ENCODE assay signal across 19 cellular contexts in the genomic region with DNA sequence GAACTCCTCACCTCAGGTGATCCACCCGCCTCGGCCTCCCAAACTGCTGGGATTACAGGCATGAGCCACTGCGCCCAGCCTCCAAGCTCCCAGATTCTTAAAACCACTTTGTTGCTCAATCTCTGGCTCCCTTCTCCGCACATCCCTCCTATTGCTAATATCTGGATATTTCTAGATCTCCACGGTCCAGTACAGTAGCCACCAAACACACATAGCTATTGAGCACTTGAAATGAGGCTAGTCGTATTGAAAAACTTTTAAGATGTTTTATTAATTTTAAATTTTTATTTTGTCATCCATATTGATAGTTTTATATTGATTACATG. TPM values are rescaled to one million over a fixed set of nuclear protein-coding genes. Genes with fewer than 3 reads are reported as not detected.
"Had no signal": no experiment of that assay in that cellular context is flagged by ENCODE, and none has a peak within 500 bp of the region (broad histone marks: within the 10 kb centered on the region; RNA-seq: fewer than 3 reads in every experiment).

No MANE protein-coding gene starts in this region.

- H3K27me3 ChIP-seq: spleen, testis, tibial nerve had no signal

- DNase-seq: cortex of kidney had no signal

- H3K79me2 ChIP-seq: parathyroid adenoma had no signal

- H3K27ac ChIP-seq: foreskin keratinocyte, parathyroid adenoma, testis had no signal

- H3K9ac ChIP-seq: parathyroid adenoma had no signal

- H3K36me3 Mint-ChIP-seq: naive B cell; stimulated activated naive B cell treated with anti-CD40 and anti-IgM and Interleukin-4, amounts not matched to agents 10 μg/mL and 1 μg/mL and 100 μg/mL, for 72 hours had no signal

- H3K36me3 ChIP-seq: left ventricle myocardium inferior, lower lobe of right lung, prostate gland, spleen, tibial nerve had no signal

- H3K27me3 Mint-ChIP-seq: stimulated activated naive B cell treated with anti-CD40 and anti-IgM and Interleukin-4, amounts not matched to agents 10 μg/mL and 1 μg/mL and 100 μg/mL, for 72 hours; stimulated activated naive CD8-positive, alpha-beta T cell treated with anti-CD3 and anti-CD28 coated beads, Interleukin-15, amount 100 ng/mL, for 72 hours had no signal

- FAIRE-seq: endometrium, kidney had no signal

- H3K9me3 ChIP-seq: left ventricle myocardium inferior, lower lobe of right lung, prostate gland, spleen, testis, tibial nerve had no signal

- H3K4me3 ChIP-seq: left ventricle myocardium inferior, lower lobe of right lung, prostate gland, spleen, testis, tibial nerve had no signal

- H3K9me3 Mint-ChIP-seq: naive B cell; nephron progenitor cell; stimulated activated naive B cell treated with anti-CD40 and anti-IgM and Interleukin-4, amounts not matched to agents 10 μg/mL and 1 μg/mL and 100 μg/mL, for 72 hours; stimulated activated naive CD8-positive, alpha-beta T cell treated with anti-CD3 and anti-CD28 coated beads, Interleukin-15, amount 100 ng/mL, for 72 hours had no signal

- H3K4me3 Mint-ChIP-seq: naive B cell; stimulated activated naive B cell treated with anti-CD40 and anti-IgM and Interleukin-4, amounts not matched to agents 10 μg/mL and 1 μg/mL and 100 μg/mL, for 72 hours; stimulated activated naive CD8-positive, alpha-beta T cell treated with anti-CD3 and anti-CD28 coated beads, Interleukin-15, amount 100 ng/mL, for 72 hours had no signal

- H3K4me1 ChIP-seq: foreskin keratinocyte, prostate gland had no signal

RNA-seq across cellular contexts. Expression of a gene that starts 44.3 kb away (rescaled TPM):
- total RNA-seq: esophagus mucosa, foreskin keratinocyte, lower lobe of right lung, omental fat pad, prostate gland, subcutaneous adipose tissue, ureter had no signal
- polyA plus RNA-seq: foreskin keratinocyte had no signal
